ENCODE assay signal across 33 cellular contexts in the genomic region with DNA sequence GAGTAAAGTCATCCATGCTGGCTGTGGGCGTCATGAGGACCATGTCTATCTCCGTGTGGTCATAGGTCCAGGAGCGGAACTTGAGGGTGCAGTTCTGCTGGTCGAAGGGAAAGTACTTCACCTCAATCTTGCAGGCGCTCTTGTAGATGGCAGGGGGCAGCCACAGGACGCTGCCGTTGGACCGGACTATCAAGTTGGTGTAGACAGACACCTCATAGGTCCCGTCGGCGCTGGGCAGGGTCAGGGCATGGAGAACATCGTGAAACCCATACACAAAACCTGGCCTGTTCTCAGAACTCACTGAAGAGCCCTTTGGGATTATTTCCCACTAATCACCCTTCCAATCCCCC. TPM values are rescaled to one million over a fixed set of nuclear protein-coding genes. Genes with fewer than 3 reads are reported as not detected.
"Had no signal": no experiment of that assay in that cellular context is flagged by ENCODE, and none has a peak within 500 bp of the region (broad histone marks: within the 10 kb centered on the region; RNA-seq: fewer than 3 reads in every experiment).

No MANE protein-coding gene starts in this region.

- H3K4me3 ChIP-seq: adrenal gland, body of pancreas, breast epithelium, Peyer's patch, SJSA1 had no signal

- H3K9me3 Mint-ChIP-seq: activated CD4-positive, alpha-beta T cell treated with anti-CD3 and anti-CD28 coated beads, Interleukin-2, amount 10 ng/mL, durations not matched to agents 24 days and 14 days; activated naive CD4-positive, alpha-beta T cell treated with anti-CD3 and anti-CD28 coated beads, Interleukin-2, amount 50 U/mL, for 24 hours; activated T-helper 1 cell treated with anti-CD3 and anti-CD28 coated beads, Interleukin-12 subunit alpha, Interleukin-12 subunit beta, Interleukin-2, Interleukin-4 antibody, amounts not matched to agents 30 ng/mL and 10 ng/mL and 1 ng/mL, durations not matched to agents 14 hours and 24 hours and 36 hours; T-helper 1 cell treated with Interleukin-12 subunit alpha and Interleukin-12 subunit beta and Interleukin-4 antibody, amounts not matched to agents 30 μg/mL and 1 μg/mL, for 36 hours; T-helper 2 cell treated with Interferon-gamma antibody and Interleukin-4, amounts not matched to agents 5 μg/mL and 100 μg/mL, for 36 hours had no signal

- H3K27me3 ChIP-seq: adrenal gland, body of pancreas, breast epithelium, Peyer's patch had no signal

- H3K4me3 Mint-ChIP-seq: activated CD4-positive, alpha-beta T cell treated with anti-CD3 and anti-CD28 coated beads, Interleukin-2, amount 10 ng/mL, durations not matched to agents 24 days and 14 days; activated naive CD4-positive, alpha-beta T cell treated with anti-CD3 and anti-CD28 coated beads, Interleukin-2, amount 50 U/mL, for 24 hours; activated T-cell treated with anti-CD3 and anti-CD28 coated beads, Interleukin-2, amount 50 U/mL, for 4 hours; activated T-helper 1 cell treated with anti-CD3 and anti-CD28 coated beads, Interleukin-12 subunit alpha, Interleukin-12 subunit beta, Interleukin-2, Interleukin-4 antibody, amounts not matched to agents 30 ng/mL and 10 ng/mL and 1 ng/mL, durations not matched to agents 14 hours and 24 hours and 36 hours; IgD-negative memory B cell; T-helper 1 cell treated with Interleukin-12 subunit alpha and Interleukin-12 subunit beta and Interleukin-4 antibody, amounts not matched to agents 30 μg/mL and 1 μg/mL, for 36 hours; T-helper 2 cell treated with Interferon-gamma antibody and Interleukin-4, amounts not matched to agents 5 μg/mL and 100 μg/mL, for 36 hours had no signal

- H3K9ac ChIP-seq: SK-N-SH had no signal

- H3K27ac Mint-ChIP-seq: activated CD4-positive, alpha-beta T cell treated with anti-CD3 and anti-CD28 coated beads, Interleukin-2, amount 10 ng/mL, durations not matched to agents 24 days and 14 days; activated naive CD4-positive, alpha-beta T cell treated with anti-CD3 and anti-CD28 coated beads, Interleukin-2, amount 50 U/mL, for 24 hours; activated T-helper 1 cell treated with anti-CD3 and anti-CD28 coated beads, Interleukin-12 subunit alpha, Interleukin-12 subunit beta, Interleukin-2, Interleukin-4 antibody, amounts not matched to agents 30 ng/mL and 10 ng/mL and 1 ng/mL, durations not matched to agents 14 hours and 24 hours and 36 hours; T-helper 1 cell treated with Interleukin-12 subunit alpha and Interleukin-12 subunit beta and Interleukin-4 antibody, amounts not matched to agents 30 μg/mL and 1 μg/mL, for 36 hours; T-helper 2 cell treated with Interferon-gamma antibody and Interleukin-4, amounts not matched to agents 5 μg/mL and 100 μg/mL, for 36 hours had no signal

- H3K4me2 ChIP-seq: SK-N-SH had no signal

- H3K27ac ChIP-seq: adrenal gland, body of pancreas, breast epithelium, Peyer's patch, SJSA1 had no signal

- H3K36me3 Mint-ChIP-seq: activated naive CD4-positive, alpha-beta T cell treated with anti-CD3 and anti-CD28 coated beads, Interleukin-2, amount 50 U/mL, for 24 hours; IgD-negative memory B cell had no signal

- H3K36me3 ChIP-seq: adrenal gland, breast epithelium, Peyer's patch, SJSA1 had no signal

- H3K4me1 Mint-ChIP-seq: activated CD4-positive, alpha-beta T cell treated with anti-CD3 and anti-CD28 coated beads, Interleukin-2, amount 10 ng/mL, durations not matched to agents 24 days and 14 days; activated naive CD4-positive, alpha-beta T cell treated with anti-CD3 and anti-CD28 coated beads, Interleukin-2, amount 50 U/mL, for 24 hours; IgD-negative memory B cell had no signal

- ATAC-seq: activated T-cell treated with anti-CD3 and anti-CD28 coated beads, Interleukin-2, amount 50 U/mL, for 4 hours; body of pancreas; PC-3 had no signal

- DNase-seq: activated CD4-positive, alpha-beta T cell treated with anti-CD3 and anti-CD28 coated beads, Interleukin-2, amount 10 ng/mL, durations not matched to agents 24 days and 14 days; activated CD4-positive, alpha-beta T cell treated with anti-CD3 and anti-CD28 coated beads, Interleukin-2, amount 50 U/mL, for 4 hours; activated naive CD4-positive, alpha-beta T cell; activated T-cell treated with anti-CD3 and anti-CD28 coated beads for 4 hours; activated T-cell treated with anti-CD3 and anti-CD28 coated beads, Interleukin-2, amount 50 U/mL, for 4 hours; body of pancreas; Karpas-422; KBM-7; NCI-H1436 treated with DMSO at 0.1 percent for 48 hours; NCI-H1694 treated with DMSO at 0.1 percent for 48 hours; NCI-H2029; NCI-H2107; NCI-H2171; NCI-H510A; NCI-H526; NCI-H748 treated with DMSO at 0.1 percent for 48 hours; NK-92 treated with Interleukin-12 subunit alpha and Interleukin-12 subunit beta, amount 100 ng/mL, for 24 hours; PC-3; Peyer's patch; RPMI8226; SHP77 treated with DMSO at 0.1 percent for 48 hours; SK-N-SH had no signal

- H3K4me1 ChIP-seq: adrenal gland, body of pancreas, breast epithelium, Peyer's patch, SJSA1 had no signal

- H3K9me3 ChIP-seq: adrenal gland, Peyer's patch had no signal

RNA-seq across cellular contexts. Expression of gene CHRNA3, which starts 8.9 kb away (rescaled TPM):
- total RNA-seq: activated CD4-positive, alpha-beta T cell treated with anti-CD3 and anti-CD28 coated beads, Interleukin-2, amount 10 ng/mL, durations not matched to agents 24 days and 14 days; activated T-cell treated with anti-CD3 and anti-CD28 coated beads, Interleukin-2, amount 50 U/mL, for 4 hours; activated T-helper 1 cell treated with anti-CD3 and anti-CD28 coated beads, Interleukin-12 subunit alpha, Interleukin-12 subunit beta, Interleukin-2, Interleukin-4 antibody, amounts not matched to agents 30 ng/mL and 10 ng/mL and 1 ng/mL, durations not matched to agents 14 hours and 24 hours and 36 hours; astrocyte; MCF 10A; PC-3; SJSA1 had no signal
- polyA plus RNA-seq: IgD-negative memory B cell had no signal

RNA-seq across cellular contexts. Expression of gene CHRNB4, which starts 11.3 kb away (rescaled TPM):
- total RNA-seq: activated CD4-positive, alpha-beta T cell treated with anti-CD3 and anti-CD28 coated beads, Interleukin-2, amount 10 ng/mL, durations not matched to agents 24 days and 14 days; activated T-cell treated with anti-CD3 and anti-CD28 coated beads, Interleukin-2, amount 50 U/mL, for 4 hours; activated T-helper 1 cell treated with anti-CD3 and anti-CD28 coated beads, Interleukin-12 subunit alpha, Interleukin-12 subunit beta, Interleukin-2, Interleukin-4 antibody, amounts not matched to agents 30 ng/mL and 10 ng/mL and 1 ng/mL, durations not matched to agents 14 hours and 24 hours and 36 hours; astrocyte; body of pancreas; breast epithelium; cardiac septum; MCF 10A; PC-3; Peyer's patch; SJSA1 had no signal
- polyA plus RNA-seq: IgD-negative memory B cell had no signal
